Comparison of ENCODE assay signal across 6 cellular contexts in genomic region chr17:38747385-38748328, GRCh38. TPM values are rescaled to one million over a fixed set of nuclear protein-coding genes. Genes with fewer than 3 reads are reported as not detected.
DNase-seq lines count a peak whose midpoint lies in the region; TF ChIP-seq lines count a peak whose summit lies in the region.

No MANE protein-coding gene starts in this region.

- H3K36me3 Mint-ChIP-seq in activated CD4-positive, alpha-beta T cell treated with anti-CD3 and anti-CD28 coated beads, Interleukin-2, amount 10 ng/mL, durations not matched to agents 24 days and 14 days (ENCODE audit: low read depth), result peaks cover 7% of the 10 kb centered on the region
- H3K36me3 Mint-ChIP-seq in neural crest cell (ENCODE audit: low read depth), result peaks cover 3% of the 10 kb centered on the region

- H3K27ac Mint-ChIP-seq in activated CD4-positive, alpha-beta T cell treated with anti-CD3 and anti-CD28 coated beads, Interleukin-2, amount 10 ng/mL, durations not matched to agents 24 days and 14 days, result no peak overlapping the region
- peak overlapping the region; percentile 88 for H3K27ac Mint-ChIP-seq in neural crest cell (ENCODE audit: unreplicated experiment)

- intact Hi-C loops in activated CD4-positive, alpha-beta T cell treated with anti-CD3 and anti-CD28 coated beads, Interleukin-2, amount 10 ng/mL, durations not matched to agents 24 days and 14 days (cut with micrococcal nuclease), result no loop called here

- DNase-seq in activated CD4-positive, alpha-beta T cell treated with anti-CD3 and anti-CD28 coated beads, Interleukin-2, amount 10 ng/mL, durations not matched to agents 24 days and 14 days, result peak; percentile 71
- DNase-seq in activated CD4-positive, alpha-beta T cell treated with anti-CD3 and anti-CD28 coated beads, Interleukin-2, amount 50 U/mL, for 1 hour, result no peak
- no peak for DNase-seq in brain microvascular endothelial cell
- DNase-seq in neural crest cell (ENCODE audit: low read depth, low spot score), result peak; percentile 40
- DNase-seq in cerebellar cortex (ENCODE audit: low spot score), result no peak
- no peak for DNase-seq in GM19240 (ENCODE audit: insufficient read length, low spot score)

- H3K36me3 ChIP-seq in brain microvascular endothelial cell (replicated peaks), result peaks cover under 1% of the 10 kb centered on the region

- no peaks in the 10 kb centered on the region for H3K27me3 ChIP-seq in brain microvascular endothelial cell (replicated peaks)

- peaks cover 49% of the 10 kb centered on the region for H3K4me1 Mint-ChIP-seq in activated CD4-positive, alpha-beta T cell treated with anti-CD3 and anti-CD28 coated beads, Interleukin-2, amount 10 ng/mL, durations not matched to agents 24 days and 14 days
- H3K4me1 Mint-ChIP-seq in neural crest cell, result peaks cover 68% of the 10 kb centered on the region

- peak overlapping the region; percentile 50 for H3K27ac ChIP-seq in brain microvascular endothelial cell

- in situ Hi-C loops in brain microvascular endothelial cell (cut with HindIII; ENCODE audit: low pct_ligation_motif_present, low sequenced_read_pairs), result no loop called here

- H3K4me3 Mint-ChIP-seq in activated CD4-positive, alpha-beta T cell treated with anti-CD3 and anti-CD28 coated beads, Interleukin-2, amount 10 ng/mL, durations not matched to agents 24 days and 14 days, result peak overlapping the region; percentile 84
- H3K4me3 Mint-ChIP-seq in neural crest cell, result peak overlapping the region; percentile 92

- TF ChIP-seq CTCF in brain microvascular endothelial cell (IDR thresholded peaks at IDR 0.05; ENCODE audit: low read depth, low read length, missing control alignments), result no peak
- TF ChIP-seq CTCF in neural crest cell (conservative IDR thresholded peaks at IDR 0.05), result peak; percentile 31

- no peaks in the 10 kb centered on the region for H3K9me3 Mint-ChIP-seq in activated CD4-positive, alpha-beta T cell treated with anti-CD3 and anti-CD28 coated beads, Interleukin-2, amount 10 ng/mL, durations not matched to agents 24 days and 14 days
- H3K9me3 Mint-ChIP-seq in neural crest cell, result no peaks in the 10 kb centered on the region

- peaks cover 39% of the 10 kb centered on the region for H3K27me3 Mint-ChIP-seq in activated CD4-positive, alpha-beta T cell treated with anti-CD3 and anti-CD28 coated beads, Interleukin-2, amount 10 ng/mL, durations not matched to agents 24 days and 14 days
- peaks cover 23% of the 10 kb centered on the region for H3K27me3 Mint-ChIP-seq in neural crest cell (ENCODE audit: low read depth)

- peak overlapping the region; percentile 99 for H3K4me3 ChIP-seq in brain microvascular endothelial cell (ENCODE audit: low read depth, low read length)

RNA-seq across cellular contexts. Expression of gene PCGF2, which starts 0.5 kb away (rescaled TPM):
- total RNA-seq in activated CD4-positive, alpha-beta T cell treated with anti-CD3 and anti-CD28 coated beads, Interleukin-2, amount 10 ng/mL, durations not matched to agents 24 days and 14 days, result 4.7 and 5.5 TPM in 2 replicates
- total RNA-seq in neural crest cell, result 108 and 116 TPM in 2 replicates

RNA-seq across cellular contexts. Expression of gene PSMB3, which starts 4.9 kb away (rescaled TPM):
- 356 and 358 TPM in 2 replicates for total RNA-seq in activated CD4-positive, alpha-beta T cell treated with anti-CD3 and anti-CD28 coated beads, Interleukin-2, amount 10 ng/mL, durations not matched to agents 24 days and 14 days
- 193 and 203 TPM in 2 replicates for total RNA-seq in neural crest cell

RNA-seq across cellular contexts. Expression of gene CISD3, which starts 17.5 kb away (rescaled TPM):
- 44.0 and 46.7 TPM in 2 replicates for total RNA-seq in activated CD4-positive, alpha-beta T cell treated with anti-CD3 and anti-CD28 coated beads, Interleukin-2, amount 10 ng/mL, durations not matched to agents 24 days and 14 days
- total RNA-seq in neural crest cell, result 9.0 and 11.0 TPM in 2 replicates

RNA-seq across cellular contexts. Expression of gene MLLT6, which starts 42.6 kb away (rescaled TPM):
- 243 and 248 TPM in 2 replicates for total RNA-seq in activated CD4-positive, alpha-beta T cell treated with anti-CD3 and anti-CD28 coated beads, Interleukin-2, amount 10 ng/mL, durations not matched to agents 24 days and 14 days
- 79.6 and 85.1 TPM in 2 replicates for total RNA-seq in neural crest cell

RNA-seq across cellular contexts. Expression of gene PIP4K2B, which starts 51.7 kb away (rescaled TPM):
- total RNA-seq in activated CD4-positive, alpha-beta T cell treated with anti-CD3 and anti-CD28 coated beads, Interleukin-2, amount 10 ng/mL, durations not matched to agents 24 days and 14 days, result 42.8 and 44.3 TPM in 2 replicates
- 95.3 and 105 TPM in 2 replicates for total RNA-seq in neural crest cell

Comparison
In these comparisons a context has a peak if more than half of its experiments do, and no peak if none do; other contexts are left out.
1. DNase-seq: peak in activated CD4-positive, alpha-beta T cell treated with anti-CD3 and anti-CD28 coated beads, Interleukin-2, amount 10 ng/mL, durations not matched to agents 24 days and 14 days (single experiment) and neural crest cell (single experiment); none in activated CD4-positive, alpha-beta T cell treated with anti-CD3 and anti-CD28 coated beads, Interleukin-2, amount 50 U/mL, for 1 hour (single experiment), brain microvascular endothelial cell (single experiment), cerebellar cortex (single experiment) and GM19240 (single experiment).
2. RNA of gene PCGF2, which starts 0.5 kb away (total RNA-seq): 108 to 116 TPM in neural crest cell; 4.7 to 5.5 TPM in activated CD4-positive, alpha-beta T cell treated with anti-CD3 and anti-CD28 coated beads, Interleukin-2, amount 10 ng/mL, durations not matched to agents 24 days and 14 days; every median in the first group is over 10 times any median in the second.